ENCODE assay signal across 16 cellular contexts in the genomic region with DNA sequence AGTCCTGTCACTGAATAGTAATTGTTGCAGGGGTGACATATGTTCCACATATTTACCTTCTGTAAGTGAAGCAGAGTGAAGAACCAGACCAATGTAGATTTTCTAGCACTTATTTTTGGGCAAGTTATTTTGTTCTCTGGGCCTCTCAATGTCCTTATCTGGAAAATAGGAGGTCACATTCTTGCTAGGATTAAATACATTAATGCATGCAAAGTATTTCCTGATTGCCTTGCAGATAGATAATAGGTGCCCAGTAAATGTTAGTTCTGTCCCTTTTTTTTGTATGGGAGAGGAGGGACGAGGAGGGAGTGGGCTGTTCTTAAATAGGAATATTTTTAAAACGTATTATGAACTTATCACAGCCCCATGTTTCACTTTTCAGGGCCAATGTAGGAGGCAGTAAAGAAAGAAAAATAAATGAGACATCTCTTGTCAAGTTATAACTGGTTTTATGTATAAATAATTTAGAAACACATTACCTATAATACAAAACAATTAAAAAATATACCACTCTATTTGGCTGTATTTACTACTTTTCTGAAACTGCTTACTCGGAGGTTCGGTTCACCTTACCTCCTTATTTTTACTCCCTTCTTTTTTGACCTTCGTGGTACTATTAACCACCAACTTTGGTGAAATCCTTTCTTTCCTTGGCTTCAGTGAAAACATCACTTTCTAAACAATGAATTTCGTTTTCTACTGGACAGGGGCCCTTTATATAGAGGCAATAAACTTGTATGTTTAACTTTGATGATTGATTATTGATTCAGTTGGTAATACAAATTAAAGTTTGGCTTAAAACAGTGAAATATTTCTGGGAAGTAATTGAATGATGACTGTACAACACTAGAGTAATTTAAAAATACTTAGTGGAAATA. TPM values are rescaled to one million over a fixed set of nuclear protein-coding genes. Genes with fewer than 3 reads are reported as not detected.
A peak's percentile ranks its signal among the peaks of the same experiment; 100 is the strongest.
DNase-seq lines count a peak whose midpoint lies in the region; ATAC-seq and TF ChIP-seq lines count a peak whose summit lies in the region.
"Had no signal": no experiment of that assay in that cellular context is flagged by ENCODE, and none has a peak within 500 bp of the region (broad histone marks: within the 10 kb centered on the region; RNA-seq: fewer than 3 reads in every experiment).

No MANE protein-coding gene starts in this region.

- intact Hi-C loops in PC-3 (cut with micrococcal nuclease) (no loop called here), colonic mucosa (cut with DNase I) (no loop called here)

- no peaks in the 10 kb centered on the region for H4K20me1 ChIP-seq in GM23248 (ENCODE audit: insufficient read depth)
- no peaks in the 10 kb centered on the region for H4K20me1 ChIP-seq in PC-3 (ENCODE audit: low read length)
- peaks cover 15% of the 10 kb centered on the region for H4K20me1 ChIP-seq in neural progenitor cell (ENCODE audit: low read depth)

- H3K79me2 ChIP-seq in GM23248 (ENCODE audit: insufficient read depth) (peaks cover 95% of the 10 kb centered on the region), PC-3 (ENCODE audit: low read length) (peaks cover 90% of the 10 kb centered on the region), neural progenitor cell (ENCODE audit: low read depth) (peaks cover 85% of the 10 kb centered on the region)

- H3K4me1 ChIP-seq in GM23248 (ENCODE audit: insufficient read depth): peaks cover 33% of the 10 kb centered on the region
- H3K4me1 ChIP-seq in PC-3 (ENCODE audit: insufficient read depth, low read length): peaks cover 50% of the 10 kb centered on the region
- H3K4me1 ChIP-seq in colonic mucosa: peaks cover 3% of the 10 kb centered on the region
- H3K4me1 ChIP-seq in neural progenitor cell: peaks cover 12% of the 10 kb centered on the region

- H3K9me2 ChIP-seq in GM23248 (ENCODE audit: insufficient read depth): no peaks in the 10 kb centered on the region
- H3K9me2 ChIP-seq in PC-3 (replicated peaks; ENCODE audit: low read length): no peaks in the 10 kb centered on the region

- ATAC-seq in PC-3 (no peak), GM18520 (IDR thresholded peaks at IDR 0.05; ENCODE audit: unreplicated experiment) (no peak)
- ATAC-seq: effector memory CD8-positive, alpha-beta T cell; left ventricle myocardium superior; naive thymus-derived CD8-positive, alpha-beta T cell had no signal

- H3K27ac ChIP-seq in GM23248 (no peak overlapping the region), PC-3 (ENCODE audit: low read length) (peak overlapping the region; percentile 54), colonic mucosa (peak overlapping the region; percentile 66), neural progenitor cell (no peak overlapping the region)

- peaks cover 2% of the 10 kb centered on the region for H3K9me3 Mint-ChIP-seq in neural progenitor cell
- H3K9me3 Mint-ChIP-seq: effector memory CD8-positive, alpha-beta T cell; naive thymus-derived CD8-positive, alpha-beta T cell had no signal

- peaks cover 10% of the 10 kb centered on the region for H3K4me1 Mint-ChIP-seq in neural progenitor cell

- H3K36me3 Mint-ChIP-seq in neural progenitor cell: peaks cover 2% of the 10 kb centered on the region

- H2AFZ ChIP-seq in GM23248 (no peak overlapping the region), PC-3 (ENCODE audit: low read length) (no peak overlapping the region), neural progenitor cell (replicated peaks) (no peak overlapping the region)

- 67 to 72% methylated on average over 6 of the region's 6 CpGs for WGBS in GM23248 (ENCODE audit: low coverage in 1 of 2, low lambda C conversion rate in 2 of 2, missing lambda C conversion rate in 2 of 2), 2 experiments

- H3K27me3 Mint-ChIP-seq in neural progenitor cell (ENCODE audit: insufficient read depth, low read depth): no peaks in the 10 kb centered on the region
- H3K27me3 Mint-ChIP-seq: effector memory CD8-positive, alpha-beta T cell; naive thymus-derived CD8-positive, alpha-beta T cell had no signal

- H3K27me3 ChIP-seq in GM23248 (replicated peaks; ENCODE audit: insufficient read depth) (no peaks in the 10 kb centered on the region), PC-3 (ENCODE audit: low read length) (no peaks in the 10 kb centered on the region), colonic mucosa (no peaks in the 10 kb centered on the region), neural progenitor cell (no peaks in the 10 kb centered on the region)
- H3K27me3 ChIP-seq: suprapubic skin had no signal

- POLR2A ChIA-PET in PC-3 (lab: Charles Lee; ENCODE audit: unreplicated experiment): no interaction called here

- in situ Hi-C loops in GM23248 (cut with MboI): no loop called here

- H3K4me3 ChIP-seq in GM23248 (no peak overlapping the region), PC-3 (ENCODE audit: low read length) (no peak overlapping the region), colonic mucosa (no peak overlapping the region), neural progenitor cell (no peak overlapping the region)
- H3K4me3 ChIP-seq: suprapubic skin had no signal

- H3K27ac Mint-ChIP-seq in neural progenitor cell: no peak overlapping the region
- H3K27ac Mint-ChIP-seq: effector memory CD8-positive, alpha-beta T cell had no signal

- H3F3A ChIP-seq in GM23248 (ENCODE audit: insufficient read depth): peaks cover 23% of the 10 kb centered on the region; the same call in 1 of the 2 replicates
- peaks cover 5% of the 10 kb centered on the region for H3F3A ChIP-seq in PC-3 (ENCODE audit: low read length, unreplicated experiment)
- no peaks in the 10 kb centered on the region for H3F3A ChIP-seq in neural progenitor cell (ENCODE audit: low read depth)

- BruUV-seq in PC-3 (replicated peaks; lab: Mats Ljungman, UMichigan): no TSS peak

- H3K36me3 ChIP-seq in GM23248 (ENCODE audit: low read depth) (no peaks in the 10 kb centered on the region), PC-3 (ENCODE audit: low read depth, low read length) (0 out of 2 replicates have a peak, but pooled peaks cover 3% of the 10 kb centered on the region), colonic mucosa (no peaks in the 10 kb centered on the region), neural progenitor cell (no peaks in the 10 kb centered on the region)
- H3K36me3 ChIP-seq: suprapubic skin had no signal

- no peak for TF ChIP-seq CTCF in PC-3 (conservative IDR thresholded peaks at IDR 0.05; ENCODE audit: low read depth, low read length)
- TF ChIP-seq CTCF in colonic mucosa (IDR thresholded peaks at IDR 0.05): no peak
- no peak for TF ChIP-seq CTCF in neural progenitor cell (IDR thresholded peaks at IDR 0.05)

- no peak overlapping the region for H3K9ac ChIP-seq in GM23248
- peak overlapping the region; percentile 6; the same call in 1 of the 2 replicates for H3K9ac ChIP-seq in PC-3 (ENCODE audit: low read length)
- no peak overlapping the region for H3K9ac ChIP-seq in colonic mucosa (ENCODE audit: low read depth in 2 of 2, low read length in 2 of 2)
- no peak overlapping the region for H3K9ac ChIP-seq in neural progenitor cell

- no peak overlapping the region for H3K4me3 Mint-ChIP-seq in neural progenitor cell
- H3K4me3 Mint-ChIP-seq: effector memory CD8-positive, alpha-beta T cell; naive thymus-derived CD8-positive, alpha-beta T cell had no signal

- H3K9me3 ChIP-seq in GM23248 (ENCODE audit: low read depth) (no peaks in the 10 kb centered on the region), PC-3 (ENCODE audit: low read length) (no peaks in the 10 kb centered on the region), colonic mucosa (no peaks in the 10 kb centered on the region), neural progenitor cell (ENCODE audit: low read depth) (no peaks in the 10 kb centered on the region)
- H3K9me3 ChIP-seq: suprapubic skin had no signal

- DNase-seq in GM23248: peak; percentile 41
- DNase-seq in PC-3: peak; percentile 55
- no peak for DNase-seq in colonic mucosa
- DNase-seq in neural progenitor cell (ENCODE audit: low spot score): no peak
- DNase-seq in NCI-H2029 (lab: John Stamatoyannopoulos, UW): no peak
- no peak for DNase-seq in T-helper 2 cell
- DNase-seq in activated gamma-delta T cell treated with Interleukin-2 at 50 U/mL for 16 hours: no peak
- DNase-seq: activated CD4-positive, CD25-positive, alpha-beta regulatory T cell; effector memory CD8-positive, alpha-beta T cell; left ventricle myocardium superior; MM.1S; naive thymus-derived CD8-positive, alpha-beta T cell; NCI-H1930; SW 1271 had no signal

- CTCF ChIA-PET in PC-3 (lab: Charles Lee): no interaction called here

- H3K4me2 ChIP-seq in GM23248 (ENCODE audit: unreplicated experiment) (peak overlapping the region; percentile 26), PC-3 (ENCODE audit: low read length) (peak overlapping the region; percentile 23), neural progenitor cell (peak overlapping the region; percentile 37)

RNA-seq across cellular contexts. Expression of gene DIP2B, which starts 41.9 kb away (rescaled TPM):
- total RNA-seq in GM23248 (2014; rRNA removed; shearing (Covaris generic)): 17.9 and 19.5 TPM in 2 replicates
- polyA plus RNA-seq in GM23248 (2016; fragmentation: Nextera tagmentation; extraction: Ambion mirVana): 5.4 and 5.6 TPM in 2 replicates
- total RNA-seq in PC-3 (2014; rRNA removed) (36.3 and 39.6 TPM in 2 replicates), colonic mucosa (10 to 100 TPM; 34.3 to 36.8 TPM), neural progenitor cell (ENCODE audit: low replicate concordance) (37.1 and 37.4 TPM in 2 replicates)

Comparison
In these comparisons a context has a peak if more than half of its experiments do, and no peak if none do; other contexts are left out.
1. DNase-seq: peak in GM23248 (single experiment) and PC-3 (single experiment); none in colonic mucosa (single experiment), neural progenitor cell (single experiment), NCI-H2029 (single experiment), T-helper 2 cell (0 of 5) and activated gamma-delta T cell treated with Interleukin-2 at 50 U/mL for 16 hours (single experiment).
2. H3K27ac ChIP-seq: peak in PC-3 (single experiment) and colonic mucosa (single experiment); none in GM23248 (single experiment) and neural progenitor cell (single experiment).
3. Peak in every context shown above with its lines, with median percentiles within 50 percentile points of each other: H3K4me2 ChIP-seq.